In the genomic region with DNA sequence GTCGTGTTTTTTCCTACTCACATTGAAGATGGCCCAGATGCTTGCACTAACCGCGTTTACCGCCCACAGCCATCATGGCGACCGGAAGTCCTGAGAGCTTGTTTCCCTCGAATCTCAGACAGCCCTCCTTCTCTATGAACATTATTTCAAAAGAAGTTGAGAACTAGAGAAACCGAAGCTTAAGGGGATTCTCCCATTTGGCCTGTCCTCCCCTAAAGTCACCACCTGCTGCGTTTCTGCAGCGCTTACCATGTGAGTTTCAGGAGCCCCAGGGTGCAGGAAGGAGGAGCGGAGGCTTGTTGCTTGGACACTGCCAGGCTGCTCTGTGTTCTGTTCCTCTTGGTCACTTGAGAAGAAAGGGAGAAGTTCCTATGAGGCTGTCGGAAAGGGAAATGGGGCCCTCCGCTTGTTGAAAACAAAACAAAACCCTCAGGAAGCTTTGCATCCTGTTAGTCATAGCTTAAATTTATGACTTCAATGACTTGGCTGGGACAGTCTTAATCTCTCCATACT, we compare ENCODE assay signal across 8 cellular contexts. TPM values are rescaled to one million over a fixed set of nuclear protein-coding genes. Genes with fewer than 3 reads are reported as not detected.
DNase-seq lines count a peak whose midpoint lies in the region; ATAC-seq, FAIRE-seq and TF ChIP-seq lines count a peak whose summit lies in the region.

No MANE protein-coding gene starts in this region.

- H3K36me3 ChIP-seq in Karpas-422 (ENCODE audit: insufficient read depth, low read length) (peaks cover 30% of the 10 kb centered on the region), brain microvascular endothelial cell (replicated peaks) (peaks cover 18% of the 10 kb centered on the region), ovary (no peaks in the 10 kb centered on the region)

- DNase-seq in Karpas-422 (peak; percentile 74), cardiac septum (ENCODE audit: low spot score) (peak; percentile 86), brain microvascular endothelial cell (no peak), HTR-8/SVneo (ENCODE audit: insufficient read length, low spot score) (no peak), ovary (no peak)
- peak; percentile 90 for DNase-seq in activated CD8-positive, alpha-beta memory T cell treated with anti-CD3 and anti-CD28 coated beads, Interleukin-2, amount 10 ng/mL, durations not matched to agents 7 days and 5 days
- peak; percentile 59 to 71 for DNase-seq in stimulated activated CD4-positive, alpha-beta T cell treated with anti-CD3 and anti-CD28 coated beads, Interleukin-4, amount 100 ng/mL, for 48 hours (ENCODE audit: low read depth in 2 of 2)

- no peaks in the 10 kb centered on the region for H3K27me3 Mint-ChIP-seq in activated CD8-positive, alpha-beta memory T cell treated with anti-CD3 and anti-CD28 coated beads, Interleukin-2, amount 10 ng/mL, durations not matched to agents 7 days and 5 days

- H3K9ac ChIP-seq in Karpas-422 (ENCODE audit: low read length) = peak overlapping the region; percentile 62

- H3K4me3 ChIP-seq in Karpas-422 (ENCODE audit: low read length) = peak overlapping the region; percentile 49
- H3K4me3 ChIP-seq in brain microvascular endothelial cell (ENCODE audit: low read depth, low read length) = no peak overlapping the region
- H3K4me3 ChIP-seq in ovary = no peak overlapping the region

- TF ChIP-seq POLR2A in ovary (IDR thresholded peaks at IDR 0.05) = no peak

- peak overlapping the region; percentile 87 for H3K4me3 Mint-ChIP-seq in activated CD8-positive, alpha-beta memory T cell treated with anti-CD3 and anti-CD28 coated beads, Interleukin-2, amount 10 ng/mL, durations not matched to agents 7 days and 5 days

- CTCF ChIA-PET in activated CD8-positive, alpha-beta memory T cell treated with anti-CD3 and anti-CD28 coated beads, Interleukin-2, amount 10 ng/mL, durations not matched to agents 7 days and 5 days (lab: Charles Lee) = interaction anchor here (1.1 to 3.0 kb wide), 4 partner anchors 8 to 84 kb away, joined by 5 to 23 read pairs (median 8); no protein-coding TSS in a partner anchor

- H3K36me3 Mint-ChIP-seq in activated CD8-positive, alpha-beta memory T cell treated with anti-CD3 and anti-CD28 coated beads, Interleukin-2, amount 10 ng/mL, durations not matched to agents 7 days and 5 days = peaks cover 64% of the 10 kb centered on the region

- intact Hi-C loops in cardiac septum (cut with DNase I) (no loop called here), ovary (cut with DNase I) (loop anchor here in 1 of 4 donors (10.0 kb wide), 1 partner anchor 135 kb away; a partner anchor contains a TSS)

- FAIRE-seq in HTR-8/SVneo (lab: Jason Lieb, UNC) = no peak

- TF ChIP-seq CTCF in brain microvascular endothelial cell (IDR thresholded peaks at IDR 0.05; ENCODE audit: low read depth, low read length, missing control alignments) (no peak), ovary (IDR thresholded peaks at IDR 0.05) (no peak)

- no peaks in the 10 kb centered on the region for H3K9me2 ChIP-seq in Karpas-422 (replicated peaks; ENCODE audit: insufficient read depth, low read length)

- peaks cover 51% of the 10 kb centered on the region for H3K4me1 ChIP-seq in Karpas-422 (ENCODE audit: low read length)
- no peaks in the 10 kb centered on the region for H3K4me1 ChIP-seq in ovary (ENCODE audit: insufficient read depth)

- peaks cover 87% of the 10 kb centered on the region for H3K79me2 ChIP-seq in Karpas-422 (ENCODE audit: low read length)

- H3K4me1 Mint-ChIP-seq in activated CD8-positive, alpha-beta memory T cell treated with anti-CD3 and anti-CD28 coated beads, Interleukin-2, amount 10 ng/mL, durations not matched to agents 7 days and 5 days = peaks cover 73% of the 10 kb centered on the region

- H3K9me3 ChIP-seq in Karpas-422 (ENCODE audit: low read length) (no peaks in the 10 kb centered on the region), ovary (no peaks in the 10 kb centered on the region)

- WGBS in ovary, 3 donors = 82 to 86% (median 82%) methylated on average over 13 of the region's 13 CpGs

- peak overlapping the region; percentile 75; the same call in 1 of the 2 replicates for H2AFZ ChIP-seq in Karpas-422 (ENCODE audit: low read length)

- H3K9me3 Mint-ChIP-seq in activated CD8-positive, alpha-beta memory T cell treated with anti-CD3 and anti-CD28 coated beads, Interleukin-2, amount 10 ng/mL, durations not matched to agents 7 days and 5 days (ENCODE audit: low read depth) = no peaks in the 10 kb centered on the region

- H3K27ac ChIP-seq in Karpas-422 (ENCODE audit: low read length) = peak overlapping the region; percentile 76
- no peak overlapping the region for H3K27ac ChIP-seq in brain microvascular endothelial cell
- no peak overlapping the region for H3K27ac ChIP-seq in ovary

- no peak for TF ChIP-seq EP300 in ovary (IDR thresholded peaks at IDR 0.05)

- H3K27me3 ChIP-seq in Karpas-422 (ENCODE audit: low read length) (no peaks in the 10 kb centered on the region), brain microvascular endothelial cell (replicated peaks) (no peaks in the 10 kb centered on the region), ovary (no peaks in the 10 kb centered on the region)

- ATAC-seq in GM19035 (IDR thresholded peaks at IDR 0.05; ENCODE audit: unreplicated experiment) = peak; percentile 71
- peak; percentile 75 for ATAC-seq in activated CD8-positive, alpha-beta memory T cell treated with anti-CD3 and anti-CD28 coated beads, Interleukin-2, amount 10 ng/mL, durations not matched to agents 7 days and 5 days

- peak overlapping the region; percentile 59 for H3K4me2 ChIP-seq in Karpas-422 (ENCODE audit: low read depth, low read length, poor library complexity, severe bottlenecking)

- no peaks in the 10 kb centered on the region for H4K20me1 ChIP-seq in Karpas-422 (ENCODE audit: insufficient read depth, low read depth, low read length)

- H3K27ac Mint-ChIP-seq in activated CD8-positive, alpha-beta memory T cell treated with anti-CD3 and anti-CD28 coated beads, Interleukin-2, amount 10 ng/mL, durations not matched to agents 7 days and 5 days = peak overlapping the region; percentile 98

- in situ Hi-C loops in brain microvascular endothelial cell (cut with HindIII; ENCODE audit: low pct_ligation_motif_present, low sequenced_read_pairs) = no loop called here

RNA-seq across cellular contexts. Expression of a gene that starts 6.2 kb away (rescaled TPM):
- total RNA-seq in Karpas-422 (2014; rRNA removed; shearing (Covaris generic); ENCODE audit: low replicate concordance) = 72.3 and 137 TPM in 2 replicates
- total RNA-seq in activated CD8-positive, alpha-beta memory T cell treated with anti-CD3 and anti-CD28 coated beads, Interleukin-2, amount 10 ng/mL, durations not matched to agents 7 days and 5 days = 100 to 1,000 TPM; 182 to 219 TPM
- total RNA-seq in cardiac septum (26.1 TPM), ovary (10 to 100 TPM; 10.0 to 36.0 (median 24.9) TPM)
- 10 to 100 TPM; 20.8 to 48.0 TPM for polyA plus RNA-seq in ovary

RNA-seq across cellular contexts. Expression of a gene that starts 20.3 kb away (rescaled TPM):
- total RNA-seq in Karpas-422 (2014; rRNA removed; shearing (Covaris generic); ENCODE audit: low replicate concordance) = not detected in 2 replicates
- under 1 TPM; 0.26 to 0.68 TPM for total RNA-seq in activated CD8-positive, alpha-beta memory T cell treated with anti-CD3 and anti-CD28 coated beads, Interleukin-2, amount 10 ng/mL, durations not matched to agents 7 days and 5 days
- total RNA-seq in cardiac septum = 0.35 TPM
- total RNA-seq in ovary = under 1 TPM in 5 of 7 donors, not detected in 2; 0.20 to 0.71 (median 0.67) TPM
- 1 to 10 TPM in 1 of 2 donors, under 1 TPM in 1; 0.19 to 1.1 TPM for polyA plus RNA-seq in ovary

Comparison
In these comparisons a context has a peak if more than half of its experiments do, and no peak if none do; other contexts are left out.
1. DNase-seq: peak in Karpas-422 (single experiment), activated CD8-positive, alpha-beta memory T cell treated with anti-CD3 and anti-CD28 coated beads, Interleukin-2, amount 10 ng/mL, durations not matched to agents 7 days and 5 days (single experiment), cardiac septum (single experiment) and stimulated activated CD4-positive, alpha-beta T cell treated with anti-CD3 and anti-CD28 coated beads, Interleukin-4, amount 100 ng/mL, for 48 hours (2 of 2); none in brain microvascular endothelial cell (single experiment), HTR-8/SVneo (single experiment) and ovary (0 of 5).